In the genomic region with DNA sequence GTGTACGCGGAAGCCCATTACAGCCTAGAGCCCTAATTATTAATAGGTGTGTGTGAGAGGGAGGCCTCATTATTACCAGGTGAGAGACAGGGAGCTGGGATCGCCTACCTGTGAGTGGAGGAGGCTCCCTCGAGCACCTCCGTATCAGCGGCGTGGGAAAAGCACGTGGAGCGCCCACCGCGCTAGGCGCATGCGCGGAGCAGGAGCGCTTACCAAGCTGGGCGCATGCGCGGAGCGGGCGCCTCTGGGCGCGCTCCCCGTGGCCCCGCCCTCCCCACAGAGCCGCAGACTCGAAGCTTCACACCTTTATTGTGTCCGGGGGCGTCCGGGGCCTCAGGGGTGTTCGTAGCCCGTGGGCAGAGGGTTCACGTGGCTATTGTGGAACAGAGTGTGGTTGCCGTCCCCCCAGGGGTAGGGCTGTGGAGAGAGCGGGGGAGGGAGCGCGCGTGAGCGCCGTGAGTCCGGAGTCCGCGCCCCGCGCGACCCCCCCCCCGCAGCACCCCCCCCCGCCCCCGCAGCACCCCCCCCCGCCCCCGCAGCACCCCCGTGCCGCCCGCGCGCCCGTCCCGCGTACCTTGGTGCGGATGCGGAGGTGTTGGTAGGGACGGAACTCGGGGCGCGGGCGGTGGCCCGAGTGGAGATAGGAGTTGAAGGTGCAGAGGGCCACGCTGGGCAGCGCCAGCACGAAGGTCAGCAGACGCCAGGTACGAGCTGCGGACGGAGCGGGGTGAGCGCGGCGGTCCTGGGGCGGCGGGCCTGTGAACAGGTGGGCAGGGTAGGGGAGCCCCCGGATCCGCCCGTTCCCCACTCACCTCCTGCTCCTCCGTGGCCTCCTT, we compare ENCODE assay signal across 8 cellular contexts. TPM values are rescaled to one million over a fixed set of nuclear protein-coding genes. Genes with fewer than 3 reads are reported as not detected.
DNase-seq lines count a peak whose midpoint lies in the region; ATAC-seq, FAIRE-seq and TF ChIP-seq lines count a peak whose summit lies in the region.

No MANE protein-coding gene starts in this region.

- no peaks in the 10 kb centered on the region for H3K27me3 ChIP-seq in Panc1 (ENCODE audit: control insufficient read depth, insufficient read depth, low read length)
- H3K27me3 ChIP-seq in SJCRH30 = no peaks in the 10 kb centered on the region

- CTCF ChIA-PET in Panc1 (lab: Charles Lee) = interaction anchor here (0.6 to 0.7 kb wide), 2 partner anchors 440 to 486 kb away, joined by 3 to 4 read pairs; no protein-coding TSS in a partner anchor

- intact Hi-C loops in Panc1 (cut with micrococcal nuclease; ENCODE audit: unreplicated experiment) (no loop called here), Right ventricle myocardium inferior (cut with DNase I) (no loop called here)

- H3K36me3 ChIP-seq in Panc1 (ENCODE audit: control insufficient read depth, insufficient read depth, low read length) (no peaks in the 10 kb centered on the region), SJCRH30 (no peaks in the 10 kb centered on the region)

- H3K4me1 ChIP-seq in Panc1 (ENCODE audit: control insufficient read depth, insufficient read depth, low read length) (no peaks in the 10 kb centered on the region), SJCRH30 (no peaks in the 10 kb centered on the region)

- ATAC-seq in Panc1 (peak; percentile 62), Right ventricle myocardium inferior (peak; percentile 50), HG03520 (IDR thresholded peaks at IDR 0.05; ENCODE audit: unreplicated experiment) (no peak)

- no peak for DNase-seq in Panc1 (ENCODE audit: low read depth, low spot score)
- DNase-seq in activated effector memory CD4-positive, alpha-beta T cell treated with anti-CD3 and anti-CD28 coated beads, Interleukin-2, amount 50 U/mL, for 16 hours = peak; percentile 88
- DNase-seq in Right ventricle myocardium inferior (ENCODE audit: missing footprints) = peak; percentile 89
- peak; percentile 80 for DNase-seq in retina
- DNase-seq in urothelium cell line (ENCODE audit: low spot score) = peak; percentile 86
- DNase-seq in SJCRH30 = no peak
- no peak for DNase-seq in D721Med (ENCODE audit: insufficient read length, low spot score)

- no TSS peak for BruUV-seq in Panc1 (replicated peaks; lab: Mats Ljungman, UMichigan)

- H3K9me3 ChIP-seq in Panc1 (ENCODE audit: control insufficient read depth, insufficient read depth, low read depth, low read length) (no peaks in the 10 kb centered on the region), SJCRH30 (replicated peaks) (no peaks in the 10 kb centered on the region)

- FAIRE-seq in urothelium cell line (lab: Jason Lieb, UNC) (peak; percentile 9), D721Med (lab: Jason Lieb, UNC) (no peak)

- TF ChIP-seq CTCF in Panc1 (IDR thresholded peaks at IDR 0.05) (no peak), D721Med (IDR thresholded peaks at IDR 0.05; ENCODE audit: insufficient read depth, missing control alignments) (no peak)

- in situ Hi-C loops in Panc1 (cut with HindIII; ENCODE audit: low pct_unique_long_range_greater_than_20kb, low sequenced_read_pairs) = no loop called here

- POLR2A ChIA-PET in Panc1 (lab: Charles Lee) = no interaction called here

- peak overlapping the region; percentile 32 to 40 for H3K4me3 ChIP-seq in Panc1 (ENCODE audit: low read depth in 2 of 2, low read length in 2 of 2)
- H3K4me3 ChIP-seq in SJCRH30 = no peak overlapping the region

- H3K27ac ChIP-seq in Panc1 (ENCODE audit: low read length) = peak overlapping the region; percentile 34; the same call in 1 of the 2 replicates
- H3K27ac ChIP-seq in SJCRH30 = no peak overlapping the region

RNA-seq across cellular contexts. Expression of gene COX6A2, which starts 0.5 kb away (rescaled TPM):
- total RNA-seq in Panc1 (2021; ENCODE audit: unreplicated experiment) (not detected), Right ventricle myocardium inferior (1,434 TPM)
- polyA plus RNA-seq in Panc1 (2012; ENCODE audit: insufficient read length) = not detected
- not detected in 2 replicates for total RNA-seq in SJCRH30 (2014; rRNA removed; shearing (Covaris generic))

RNA-seq across cellular contexts. Expression of gene ZNF843, which starts 14.9 kb away (rescaled TPM):
- total RNA-seq in Panc1 (2021; ENCODE audit: unreplicated experiment) (0.41 TPM), Right ventricle myocardium inferior (1.8 TPM)
- polyA plus RNA-seq in Panc1 (2012; ENCODE audit: insufficient read length) = 0.33 TPM
- total RNA-seq in SJCRH30 (2014; rRNA removed; shearing (Covaris generic)) = 0.14 TPM in 1 of 2 replicates, not detected in the other

RNA-seq across cellular contexts. Expression of gene ARMC5, which starts 31.6 kb away (rescaled TPM):
- total RNA-seq in Panc1 (2021; ENCODE audit: unreplicated experiment) = 19.8 TPM
- polyA plus RNA-seq in Panc1 (2012; ENCODE audit: insufficient read length) = 23.1 TPM
- total RNA-seq in Right ventricle myocardium inferior = 5.5 TPM
- total RNA-seq in SJCRH30 (2014; rRNA removed; shearing (Covaris generic)) = 6.1 and 6.7 TPM in 2 replicates

RNA-seq across cellular contexts. Expression of gene ITGAD, which starts 34.5 kb away (rescaled TPM):
- total RNA-seq in Panc1 (2021; ENCODE audit: unreplicated experiment) (not detected), Right ventricle myocardium inferior (0.11 TPM)
- 0.27 TPM for polyA plus RNA-seq in Panc1 (2012; ENCODE audit: insufficient read length)
- not detected in 2 replicates for total RNA-seq in SJCRH30 (2014; rRNA removed; shearing (Covaris generic))

RNA-seq across cellular contexts. Expression of gene TGFB1I1, which starts 44.3 kb away (rescaled TPM):
- total RNA-seq in Panc1 (2021; ENCODE audit: unreplicated experiment) (32.5 TPM), Right ventricle myocardium inferior (19.9 TPM)
- polyA plus RNA-seq in Panc1 (2012; ENCODE audit: insufficient read length) = 55.7 TPM
- total RNA-seq in SJCRH30 (2014; rRNA removed; shearing (Covaris generic)) = 12.9 and 13.1 TPM in 2 replicates

Comparison
In these comparisons a context has a peak if more than half of its experiments do, and no peak if none do; other contexts are left out.
1. DNase-seq: peak in activated effector memory CD4-positive, alpha-beta T cell treated with anti-CD3 and anti-CD28 coated beads, Interleukin-2, amount 50 U/mL, for 16 hours (single experiment), Right ventricle myocardium inferior (single experiment), retina (single experiment) and urothelium cell line (single experiment); none in Panc1 (single experiment), SJCRH30 (0 of 2) and D721Med (single experiment).
2. RNA of gene COX6A2, which starts 0.5 kb away (total RNA-seq): 1,434 TPM in Right ventricle myocardium inferior (single experiment); not detected in Panc1 (single experiment) and not detected in SJCRH30; every median in the first group is over 1,000 times any median in the second.